Comparison of ENCODE assay signal across 13 cellular contexts in genomic region chr10:98097175-98097574, GRCh38.
"Had no signal": no experiment of that assay in that cellular context is flagged by ENCODE, and none has a peak within 500 bp of the region (broad histone marks: within the 10 kb centered on the region; RNA-seq: fewer than 3 reads in every experiment).

No MANE protein-coding gene starts in this region.

- H3K9me3 ChIP-seq: SJCRH30 had no signal

- H3K4me1 ChIP-seq: SJCRH30 had no signal

- H3K27ac ChIP-seq: RWPE1, SJCRH30 had no signal

- ATAC-seq: SK-N-SH treated with all-trans-retinoic acid at 6 μM for 48 hours had no signal

- H3K36me3 ChIP-seq: SJCRH30 had no signal

- DNase-seq: KBM-7; MV-4-11; NCI-H1048; NCI-H1105; NCI-H1694; NCI-H446 treated with DMSO at 0.1 percent for 48 hours; NCI-H82; NK-92 treated with Interleukin-12 subunit alpha and Interleukin-12 subunit beta, amount 100 ng/mL, for 24 hours; OCI-M1; SHP77 treated with DMSO at 0.1 percent for 48 hours had no signal

- H3K27me3 ChIP-seq: SJCRH30 had no signal

- H3K4me3 ChIP-seq: SJCRH30 had no signal
